Comparison of ENCODE assay signal across 19 cellular contexts in genomic region chr10:43964486-43964885, GRCh38.
A peak's percentile ranks its signal among the peaks of the same experiment; 100 is the strongest.
DNase-seq lines count a peak whose midpoint lies in the region; ATAC-seq and TF ChIP-seq lines count a peak whose summit lies in the region.
"Had no signal": no experiment of that assay in that cellular context is flagged by ENCODE, and none has a peak within 500 bp of the region (broad histone marks: within the 10 kb centered on the region; RNA-seq: fewer than 3 reads in every experiment).

No MANE protein-coding gene starts in this region.

- H3K9me3 ChIP-seq in Karpas-422 (ENCODE audit: low read length) (no peaks in the 10 kb centered on the region), suprapubic skin (no peaks in the 10 kb centered on the region)

- no peaks in the 10 kb centered on the region for H3K9me3 Mint-ChIP-seq in nephron
- H3K9me3 Mint-ChIP-seq in type B pancreatic cell: peaks cover 5% of the 10 kb centered on the region
- H3K9me3 Mint-ChIP-seq: activated naive CD4-positive, alpha-beta T cell treated with anti-CD3 and anti-CD28 coated beads for 36 hours; activated T-cell treated with anti-CD3 and anti-CD28 coated beads, Interleukin-2, amount 50 U/mL, for 72 hours; CD8-positive, alpha-beta memory T cell; mesothelial cell of epicardium; natural killer cell had no signal

- H3K9me2 ChIP-seq in Karpas-422 (replicated peaks; ENCODE audit: insufficient read depth, low read length): no peaks in the 10 kb centered on the region

- H3K9ac ChIP-seq in Karpas-422 (ENCODE audit: low read length): peak overlapping the region; percentile 65

- in situ Hi-C loops in brain microvascular endothelial cell (cut with HindIII; ENCODE audit: low pct_ligation_motif_present, low sequenced_read_pairs): no loop called here

- H3K27ac ChIP-seq in Karpas-422 (ENCODE audit: low read length) (peak overlapping the region; percentile 96), coronary artery (peak overlapping the region; percentile 39 to 76), suprapubic skin (peak overlapping the region; percentile 50), brain microvascular endothelial cell (no peak overlapping the region)
- H3K27ac ChIP-seq: cardiac muscle cell had no signal

- H3K36me3 ChIP-seq in Karpas-422 (ENCODE audit: insufficient read depth, low read length) (no peaks in the 10 kb centered on the region), suprapubic skin (no peaks in the 10 kb centered on the region), brain microvascular endothelial cell (replicated peaks) (no peaks in the 10 kb centered on the region)
- H3K36me3 ChIP-seq: cardiac muscle cell had no signal

- DNase-seq in Karpas-422: peak; percentile 57
- no peak for DNase-seq in coronary artery (ENCODE audit: low spot score)
- DNase-seq in suprapubic skin (ENCODE audit: low spot score in 2 of 2): no peak
- DNase-seq in type B pancreatic cell (ENCODE audit: extremely low spot score, unreplicated experiment): no peak
- DNase-seq in brain microvascular endothelial cell: no peak
- DNase-seq: activated naive CD4-positive, alpha-beta T cell treated with anti-CD3 and anti-CD28 coated beads for 36 hours; activated T-cell treated with anti-CD3 and anti-CD28 coated beads, Interleukin-2, amount 50 U/mL, for 72 hours; CD8-positive, alpha-beta memory T cell; left colon; natural killer cell; NCI-H1092 treated with DMSO at 0.1 percent for 48 hours; NCI-H1930; NCI-H69; T-helper 1 cell had no signal

- peaks cover 41% of the 10 kb centered on the region for H3K4me1 Mint-ChIP-seq in nephron
- peaks cover 24% of the 10 kb centered on the region for H3K4me1 Mint-ChIP-seq in type B pancreatic cell (ENCODE audit: unreplicated experiment)

- H3K4me3 Mint-ChIP-seq in nephron (peak overlapping the region in 1 of 3 experiments; percentile 53), type B pancreatic cell (no peak overlapping the region)
- H3K4me3 Mint-ChIP-seq: activated naive CD4-positive, alpha-beta T cell treated with anti-CD3 and anti-CD28 coated beads for 36 hours; activated T-cell treated with anti-CD3 and anti-CD28 coated beads, Interleukin-2, amount 50 U/mL, for 72 hours; CD8-positive, alpha-beta memory T cell; mesothelial cell of epicardium; natural killer cell had no signal

- H3K27me3 Mint-ChIP-seq in nephron (ENCODE audit: low read depth) (peaks cover 30% of the 10 kb centered on the region), type B pancreatic cell (peaks cover 73% of the 10 kb centered on the region)

- 95% methylated on average over 5 of the region's 5 CpGs for WGBS in suprapubic skin

- no peaks in the 10 kb centered on the region for H4K20me1 ChIP-seq in Karpas-422 (ENCODE audit: insufficient read depth, low read depth, low read length)

- TF ChIP-seq CTCF in coronary artery (IDR thresholded peaks at IDR 0.05) (no peak), nephron (IDR thresholded peaks at IDR 0.05; ENCODE audit: unreplicated experiment in 3 of 3) (no peak), suprapubic skin (IDR thresholded peaks at IDR 0.05) (no peak), type B pancreatic cell (conservative IDR thresholded peaks at IDR 0.05) (no peak), brain microvascular endothelial cell (IDR thresholded peaks at IDR 0.05; ENCODE audit: low read depth, low read length, missing control alignments) (no peak)

- H3K36me3 Mint-ChIP-seq in nephron (ENCODE audit: low read depth): no peaks in the 10 kb centered on the region
- peaks cover 4% of the 10 kb centered on the region for H3K36me3 Mint-ChIP-seq in type B pancreatic cell
- H3K36me3 Mint-ChIP-seq: CD8-positive, alpha-beta memory T cell; mesothelial cell of epicardium; natural killer cell had no signal

- TF ChIP-seq EP300 in suprapubic skin (IDR thresholded peaks at IDR 0.05): no peak

- H3K4me2 ChIP-seq in Karpas-422 (ENCODE audit: low read depth, low read length, poor library complexity, severe bottlenecking): peak overlapping the region; percentile 69

- H3K79me2 ChIP-seq in Karpas-422 (ENCODE audit: low read length): no peaks in the 10 kb centered on the region

- H3K4me1 ChIP-seq in Karpas-422 (ENCODE audit: low read length) (peaks cover 78% of the 10 kb centered on the region), suprapubic skin (peaks cover 9% of the 10 kb centered on the region)

- peak overlapping the region; percentile 6 to 89 (median 88) for H3K27ac Mint-ChIP-seq in nephron
- no peak overlapping the region for H3K27ac Mint-ChIP-seq in type B pancreatic cell
- H3K27ac Mint-ChIP-seq: activated naive CD4-positive, alpha-beta T cell treated with anti-CD3 and anti-CD28 coated beads for 36 hours; activated T-cell treated with anti-CD3 and anti-CD28 coated beads, Interleukin-2, amount 50 U/mL, for 72 hours; CD8-positive, alpha-beta memory T cell; mesothelial cell of epicardium; natural killer cell had no signal

- no peak overlapping the region for H2AFZ ChIP-seq in Karpas-422 (ENCODE audit: low read length)

- TF ChIP-seq POLR2A in suprapubic skin (IDR thresholded peaks at IDR 0.05): no peak

- H3K4me3 ChIP-seq in Karpas-422 (ENCODE audit: low read length) (peak overlapping the region; percentile 54), coronary artery (no peak overlapping the region), suprapubic skin (no peak overlapping the region), brain microvascular endothelial cell (ENCODE audit: low read depth, low read length) (no peak overlapping the region)
- H3K4me3 ChIP-seq: cardiac muscle cell had no signal

- ATAC-seq in GM19395 (IDR thresholded peaks at IDR 0.05; ENCODE audit: unreplicated experiment): no peak
- ATAC-seq: activated T-cell treated with anti-CD3 and anti-CD28 coated beads, Interleukin-2, amount 50 U/mL, for 72 hours; HepG2; left colon; natural killer cell had no signal

- H3K27me3 ChIP-seq in Karpas-422 (ENCODE audit: low read length): no peaks in the 10 kb centered on the region
- H3K27me3 ChIP-seq in suprapubic skin: no peaks in the 10 kb centered on the region
- no peaks in the 10 kb centered on the region for H3K27me3 ChIP-seq in brain microvascular endothelial cell (replicated peaks)
- H3K27me3 ChIP-seq: cardiac muscle cell had no signal
